ENCODE assay signal across 1 cellular context in the genomic region with DNA sequence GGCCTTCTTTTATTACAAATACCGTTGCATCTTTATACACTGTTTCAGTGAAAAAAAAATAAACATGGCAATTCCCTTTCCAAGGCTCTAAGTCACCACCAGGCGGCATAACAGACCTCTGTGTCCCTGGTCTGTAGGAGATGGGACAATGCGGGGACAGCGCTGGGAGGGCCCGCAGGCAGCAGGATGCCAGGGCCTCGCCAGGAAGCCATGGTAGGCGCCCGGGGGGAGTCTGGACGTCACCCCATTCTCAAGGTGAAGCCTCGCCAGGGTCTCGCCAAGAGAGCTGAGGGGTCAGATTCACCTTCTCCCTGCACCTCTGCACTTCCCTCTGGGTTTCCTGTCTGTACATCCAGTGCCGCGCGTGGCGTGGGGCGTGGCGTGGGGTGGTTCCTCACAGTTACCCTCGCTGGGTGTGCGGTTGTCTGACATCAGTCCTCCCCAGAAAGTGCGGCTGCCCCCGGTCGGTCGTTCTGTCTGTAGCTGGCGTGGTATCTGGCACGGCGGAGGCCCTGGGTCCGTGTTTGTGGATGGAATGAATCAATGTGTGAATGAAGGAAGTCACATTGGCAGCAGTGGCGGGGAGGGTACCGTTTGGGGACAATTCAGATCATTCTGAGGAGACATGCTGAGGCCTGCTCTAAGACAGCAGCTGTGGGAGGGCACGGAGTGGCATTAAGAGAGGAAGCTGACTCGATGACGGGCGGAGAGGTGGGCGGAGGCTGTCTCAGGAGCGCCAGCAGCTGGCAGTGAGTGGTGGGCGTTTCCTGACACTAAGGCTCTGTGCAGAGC.
TF ChIP-seq lines count a peak whose summit lies in the region.

No MANE protein-coding gene starts in this region.

TF ChIP-seq in H1, 55 proteins besides CTCF, POLR2A, EP300 and RAD21 (continued from another document):
- TF ChIP-seq SP2 (IDR thresholded peaks at IDR 0.05; ENCODE audit: low read length) (no peak), BACH1 (IDR thresholded peaks at IDR 0.05; ENCODE audit: low read length) (no peak), SIN3A (conservative IDR thresholded peaks at IDR 0.05 in 1 of 2, IDR thresholded peaks at IDR 0.05 in 1 of 2; ENCODE audit: low read depth in 1 of 2, low read length in 2 of 2) (0 out of 4 replicates have a peak, but pooled peaks of 1 of the 2 experiments have one; percentile 32)
